22 cellular contexts compared by ENCODE assay signal in the genomic region with DNA sequence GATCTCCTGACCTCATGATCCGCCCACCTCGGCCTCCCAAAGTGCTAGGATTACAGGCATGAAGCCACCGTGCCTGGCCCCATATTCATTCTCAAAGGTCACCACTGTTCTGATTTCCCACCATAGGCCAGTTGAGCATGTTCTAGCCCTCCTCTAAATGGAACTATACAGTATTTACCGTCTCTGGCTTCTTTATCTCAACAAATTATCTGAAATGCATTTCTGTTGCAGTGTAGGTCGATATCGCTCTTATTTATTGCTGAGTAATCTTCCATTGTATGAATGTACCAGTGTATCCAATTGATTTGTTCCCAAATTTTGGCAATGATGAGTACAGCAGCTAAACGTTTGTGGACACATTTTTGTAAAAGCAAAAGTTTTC. TPM values are rescaled to one million over a fixed set of nuclear protein-coding genes. Genes with fewer than 3 reads are reported as not detected.
DNase-seq lines count a peak whose midpoint lies in the region; ATAC-seq, FAIRE-seq and TF ChIP-seq lines count a peak whose summit lies in the region.
"Had no signal": no experiment of that assay in that cellular context is flagged by ENCODE, and none has a peak within 500 bp of the region (broad histone marks: within the 10 kb centered on the region; RNA-seq: fewer than 3 reads in every experiment).

No MANE protein-coding gene starts in this region.

- H3K4me1 ChIP-seq in K562 (replicated peaks in 1 of 2; ENCODE audit: control insufficient read depth in 2 of 2, insufficient read depth in 2 of 2, low read length in 2 of 2) (peaks cover 0 to 16% of the 10 kb centered on the region in 2 experiments; a peak in 3 of 5 replicates), neural progenitor cell (no peaks in the 10 kb centered on the region)

- no peak; the same call in 1 of the 2 replicates for TF ChIP-seq POLR2A in K562 (conservative IDR thresholded peaks at IDR 0.05)

- no peak for TF ChIP-seq RAD21 in K562 (CRISPR knock-in tag; conservative IDR thresholded peaks at IDR 0.05 in 1 of 2, IDR thresholded peaks at IDR 0.05 in 1 of 2)

- H3K36me3 Mint-ChIP-seq in activated naive CD4-positive, alpha-beta T cell treated with anti-CD3 and anti-CD28 coated beads, Interleukin-2, amount 50 U/mL, for 24 hours, result peaks cover 11% of the 10 kb centered on the region
- H3K36me3 Mint-ChIP-seq in HFFc6 (ENCODE audit: low read depth) (peaks cover 18% of the 10 kb centered on the region; the same call in 1 of the 2 replicates), neural progenitor cell (peaks cover 18% of the 10 kb centered on the region)

- H3K27ac ChIP-seq in K562 (ENCODE audit: extremely low read depth, low read depth, low read length), result no peak overlapping the region
- no peak overlapping the region for H3K27ac ChIP-seq in neural progenitor cell
- H3K27ac ChIP-seq: BLaER1 treated with 17β-estradiol and CSF1 and Interleukin-3, amounts not matched to agents 10 nM and 100 nM had no signal

- peaks cover 6% of the 10 kb centered on the region; the same call in 1 of the 3 replicates for H3K79me2 ChIP-seq in K562 (ENCODE audit: control insufficient read depth, insufficient read depth, low read length)
- H3K79me2 ChIP-seq in neural progenitor cell (ENCODE audit: low read depth), result no peaks in the 10 kb centered on the region

- H3K4me3 ChIP-seq in K562 (no peak overlapping the region), neural progenitor cell (no peak overlapping the region)
- H3K4me3 ChIP-seq: BLaER1 treated with 17β-estradiol and CSF1 and Interleukin-3, amounts not matched to agents 10 nM and 100 nM; GM12878; GM23248 had no signal

- H3K9ac ChIP-seq in K562 (ENCODE audit: insufficient read depth in 1 of 2, low read depth in 2 of 2, low read length in 2 of 2) (no peak overlapping the region), neural progenitor cell (no peak overlapping the region)
- H3K9ac ChIP-seq: BLaER1 treated with 17β-estradiol and CSF1 and Interleukin-3, amounts not matched to agents 10 nM and 100 nM; GM23248 had no signal

- ATAC-seq in K562, result no peak
- ATAC-seq: GM12878, Panc1 had no signal

- peak overlapping the region; percentile 68 for H3K27ac Mint-ChIP-seq in activated naive CD4-positive, alpha-beta T cell treated with anti-CD3 and anti-CD28 coated beads, Interleukin-2, amount 50 U/mL, for 24 hours
- H3K27ac Mint-ChIP-seq in HFFc6, result peak overlapping the region; percentile 47
- no peak overlapping the region for H3K27ac Mint-ChIP-seq in neural progenitor cell
- H3K27ac Mint-ChIP-seq: CD4-positive, alpha-beta T cell had no signal

- CTCF ChIA-PET in K562 (lab: Yijun Ruan, JAX; ENCODE audit: low intra/inter-chr PET ratio), result no interaction called here

- in situ Hi-C loops in K562 (cut with MboI), result no loop called here

- 7% methylated on average over 7 of the region's 7 CpGs for WGBS in K562 (ENCODE audit: insufficient coverage, low coverage, missing lambda C conversion rate)

- H2AFZ ChIP-seq in K562 (ENCODE audit: low read depth, low read length) (no peak overlapping the region), neural progenitor cell (replicated peaks) (no peak overlapping the region)
- H2AFZ ChIP-seq: GM23248 had no signal

- POLR2A ChIA-PET in K562 (lab: Yijun Ruan, JAX), result interaction anchor here (0.6 to 3.3 kb wide), 13 partner anchors 8 to 619 kb away, joined by 3 to 50 read pairs (median 4); a partner anchor contains a TSS

- H3K4me3 Mint-ChIP-seq in activated naive CD4-positive, alpha-beta T cell treated with anti-CD3 and anti-CD28 coated beads, Interleukin-2, amount 50 U/mL, for 24 hours, result no peak overlapping the region
- H3K4me3 Mint-ChIP-seq in HFFc6, result no peak overlapping the region
- no peak overlapping the region for H3K4me3 Mint-ChIP-seq in neural progenitor cell
- H3K4me3 Mint-ChIP-seq: CD4-positive, alpha-beta T cell; H9 had no signal

- DNase-seq in activated naive CD4-positive, alpha-beta T cell treated with anti-CD3 and anti-CD28 coated beads, Interleukin-2, amount 50 U/mL, for 16 hours, result no peak
- no peak for DNase-seq in HFFc6
- DNase-seq in K562 (ENCODE audit: extremely low read depth in 1 of 4, low spot score in 3 of 4), result no peak
- no peak for DNase-seq in neural progenitor cell (ENCODE audit: low spot score)
- DNase-seq in dedifferentiated amniotic fluid mesenchymal stem cell (ENCODE audit: extremely low spot score), result no peak
- DNase-seq in GDM1 (lab: John Stamatoyannopoulos, UW), result no peak
- DNase-seq: AML-193; CD4-positive, alpha-beta T cell; GM23248; H9; IMR-90; NCI-H1048; NCI-H1694; NCI-H2029 treated with DMSO at 0.1 percent for 48 hours; NCI-H2227 treated with DMSO at 0.1 percent for 48 hours; NCI-H526 treated with DMSO at 0.1 percent for 48 hours; SHP77 treated with DMSO at 0.1 percent for 48 hours had no signal

- H3K9me3 Mint-ChIP-seq in activated naive CD4-positive, alpha-beta T cell treated with anti-CD3 and anti-CD28 coated beads, Interleukin-2, amount 50 U/mL, for 24 hours, result no peaks in the 10 kb centered on the region
- H3K9me3 Mint-ChIP-seq in HFFc6 (no peaks in the 10 kb centered on the region), neural progenitor cell (no peaks in the 10 kb centered on the region)
- H3K9me3 Mint-ChIP-seq: CD4-positive, alpha-beta T cell; H9 had no signal

- H3K27me3 ChIP-seq in K562 (ENCODE audit: control insufficient read depth in 2 of 2, insufficient read depth in 2 of 2, low read length in 2 of 2) (no peaks in the 10 kb centered on the region), neural progenitor cell (no peaks in the 10 kb centered on the region)
- H3K27me3 ChIP-seq: BLaER1 treated with 17β-estradiol and CSF1 and Interleukin-3, amounts not matched to agents 10 nM and 100 nM had no signal

- no peaks in the 10 kb centered on the region for H3K9me3 ChIP-seq in K562 (replicated peaks; ENCODE audit: control insufficient read depth, insufficient read depth, low read depth, low read length)
- H3K9me3 ChIP-seq in neural progenitor cell (ENCODE audit: low read depth), result no peaks in the 10 kb centered on the region
- H3K9me3 ChIP-seq: BLaER1 treated with 17β-estradiol and CSF1 and Interleukin-3, amounts not matched to agents 10 nM and 100 nM had no signal

- BruUV-seq in K562 (replicated peaks; lab: Mats Ljungman, UMichigan), result no TSS peak

- no peak for FAIRE-seq in K562 (lab: Jason Lieb, UNC)
- FAIRE-seq: G401.6, GM12878 had no signal

- TF ChIP-seq EP300 in K562 (IDR thresholded peaks at IDR 0.05; ENCODE audit: low read length), result no peak

- H4K20me1 ChIP-seq in K562 (replicated peaks; ENCODE audit: control insufficient read depth, insufficient read depth, low read length), result peaks cover 21% of the 10 kb centered on the region
- H4K20me1 ChIP-seq in neural progenitor cell (ENCODE audit: low read depth), result no peaks in the 10 kb centered on the region

- H3K4me1 Mint-ChIP-seq in activated naive CD4-positive, alpha-beta T cell treated with anti-CD3 and anti-CD28 coated beads, Interleukin-2, amount 50 U/mL, for 24 hours, result no peaks in the 10 kb centered on the region
- peaks cover 16% of the 10 kb centered on the region for H3K4me1 Mint-ChIP-seq in HFFc6 (ENCODE audit: low read depth)
- peaks cover 8% of the 10 kb centered on the region for H3K4me1 Mint-ChIP-seq in neural progenitor cell

- H3K27me3 Mint-ChIP-seq in activated naive CD4-positive, alpha-beta T cell treated with anti-CD3 and anti-CD28 coated beads, Interleukin-2, amount 50 U/mL, for 24 hours, result no peaks in the 10 kb centered on the region
- H3K27me3 Mint-ChIP-seq in HFFc6 (ENCODE audit: insufficient read depth) (peaks cover 7% of the 10 kb centered on the region), neural progenitor cell (ENCODE audit: insufficient read depth, low read depth) (peaks cover 2% of the 10 kb centered on the region)
- H3K27me3 Mint-ChIP-seq: CD4-positive, alpha-beta T cell had no signal

- intact Hi-C loops in K562 (cut with micrococcal nuclease), result no loop called here

- peaks cover 10% of the 10 kb centered on the region for H3F3A ChIP-seq in neural progenitor cell (ENCODE audit: low read depth)

- TF ChIP-seq CTCF in HFFc6 (IDR thresholded peaks at IDR 0.05) (no peak), K562 (IDR thresholded peaks at IDR 0.05 in 2 of 3, conservative IDR thresholded peaks at IDR 0.05 in 1 of 3; ENCODE audit: insufficient read depth in 2 of 3, low read depth in 1 of 3, low read length in 3 of 3) (no peak), neural progenitor cell (IDR thresholded peaks at IDR 0.05) (no peak)

- no peaks in the 10 kb centered on the region for H3K9me1 ChIP-seq in K562 (ENCODE audit: control insufficient read depth, insufficient read depth, low read length)

- H3K4me2 ChIP-seq in K562 (ENCODE audit: insufficient read depth, low read length), result no peak overlapping the region
- H3K4me2 ChIP-seq in neural progenitor cell, result no peak overlapping the region
- H3K4me2 ChIP-seq: BLaER1 treated with 17β-estradiol and CSF1 and Interleukin-3, amounts not matched to agents 10 nM and 100 nM had no signal

- H3K36me3 ChIP-seq in K562 (ENCODE audit: control insufficient read depth, insufficient read depth, low read length), result peaks cover 34% of the 10 kb centered on the region
- no peaks in the 10 kb centered on the region for H3K36me3 ChIP-seq in neural progenitor cell

RNA-seq across cellular contexts. Expression of a gene that starts 15.4 kb away (rescaled TPM):
- total RNA-seq in HFFc6 (2021; fragmentation: NEBNext Ultra II Directional; extraction: Animal tissue kit (Norgen Biotek cat#: 25700)), result 100 to 1,000 TPM; 263 to 310 (median 281) TPM
- 143 and 394 TPM in 2 replicates for total RNA-seq in K562 (2011; cell fraction: chromatin; rRNA removed; ENCODE audit: low replicate concordance)
- total RNA-seq in K562 (2011; cell fraction: nucleolus; rRNA removed), result 510 and 601 TPM in 2 replicates
- 377 and 409 TPM in 2 replicates for total RNA-seq in K562 (2011; cell fraction: nucleoplasm; rRNA removed)
- total RNA-seq in K562 (2014; rRNA removed) (257 and 266 TPM in 2 replicates), K562 (2014; rRNA removed; fragmentation: Illumina TruSeq; extraction: Trizol) (77.5 and 94.9 TPM in 2 replicates), K562 (2015; rRNA removed; fragmentation: Illumina TruSeq; extraction: Trizol) (113 and 122 TPM in 2 replicates), K562 (2021) (398 and 417 TPM in 2 replicates), neural progenitor cell (ENCODE audit: low replicate concordance) (39.5 and 81.6 TPM in 2 replicates)
- polyA plus RNA-seq in K562 (2011; rRNA removed) (134 and 227 TPM in 2 replicates), K562 (2014; fragmentation: Illumina TruSeq; extraction: Trizol) (250 and 336 TPM in 2 replicates), K562 (2014; fragmentation: Nextera tagmentation; extraction: Ambion mirVana) (10 to 100 TPM; 31.2 to 42.0 TPM), K562 (2014; rRNA removed) (169 and 256 TPM in 2 replicates)
- polyA plus RNA-seq in K562 (2011; cell fraction: cytosol; rRNA removed), result 233 and 332 TPM in 2 replicates
- 141 and 179 TPM in 2 replicates for polyA plus RNA-seq in K562 (2011; cell fraction: nucleus; rRNA removed)
- 221 and 421 TPM in 2 replicates for polyA plus RNA-seq in K562 (2012)
- polyA minus RNA-seq in K562 (2011; rRNA and poly(A)+ RNA removed), result 150 and 164 TPM in 2 replicates
- 145 and 162 TPM in 2 replicates for polyA minus RNA-seq in K562 (2011; cell fraction: cytosol; rRNA and poly(A)+ RNA removed)
- 58.6 and 64.8 TPM in 2 replicates for polyA minus RNA-seq in K562 (2011; cell fraction: nucleus; rRNA and poly(A)+ RNA removed)

RNA-seq across cellular contexts. Expression of a gene that starts 26.8 kb away (rescaled TPM):
- 10 to 100 TPM; 53.6 to 60.8 (median 58.3) TPM for total RNA-seq in HFFc6 (2021; fragmentation: NEBNext Ultra II Directional; extraction: Animal tissue kit (Norgen Biotek cat#: 25700))
- 149 and 335 TPM in 2 replicates for total RNA-seq in K562 (2011; cell fraction: chromatin; rRNA removed; ENCODE audit: low replicate concordance)
- 167 and 175 TPM in 2 replicates for total RNA-seq in K562 (2011; cell fraction: nucleolus; rRNA removed)
- total RNA-seq in K562 (2011; cell fraction: nucleoplasm; rRNA removed), result 137 and 163 TPM in 2 replicates
- total RNA-seq in K562 (2014; rRNA removed), result 66.9 and 71.0 TPM in 2 replicates
- total RNA-seq in K562 (2014; rRNA removed; fragmentation: Illumina TruSeq; extraction: Trizol), result 18.0 and 21.6 TPM in 2 replicates
- 36.9 and 39.2 TPM in 2 replicates for total RNA-seq in K562 (2015; rRNA removed; fragmentation: Illumina TruSeq; extraction: Trizol)
- 79.2 and 82.7 TPM in 2 replicates for total RNA-seq in K562 (2021)
- polyA plus RNA-seq in K562 (2011; rRNA removed), result 42.8 and 60.4 TPM in 2 replicates
- 74.0 and 145 TPM in 2 replicates for polyA plus RNA-seq in K562 (2011; cell fraction: cytosol; rRNA removed)
- 204 and 318 TPM in 2 replicates for polyA plus RNA-seq in K562 (2011; cell fraction: nucleus; rRNA removed)
- 52.1 and 70.7 TPM in 2 replicates for polyA plus RNA-seq in K562 (2012)
- 34.8 and 63.9 TPM in 2 replicates for polyA plus RNA-seq in K562 (2014; fragmentation: Illumina TruSeq; extraction: Trizol)
- polyA plus RNA-seq in K562 (2014; fragmentation: Nextera tagmentation; extraction: Ambion mirVana), result 1 to 10 TPM in 1 of 2 experiments, under 1 TPM in 1; 0.62 to 1.7 TPM
- polyA plus RNA-seq in K562 (2014; rRNA removed), result 81.4 and 83.7 TPM in 2 replicates
- 37.1 and 38.4 TPM in 2 replicates for polyA minus RNA-seq in K562 (2011; rRNA and poly(A)+ RNA removed)
- polyA minus RNA-seq in K562 (2011; cell fraction: cytosol; rRNA and poly(A)+ RNA removed), result 49.1 and 68.4 TPM in 2 replicates
- polyA minus RNA-seq in K562 (2011; cell fraction: nucleus; rRNA and poly(A)+ RNA removed), result 61.9 and 64.6 TPM in 2 replicates
- 54.1 and 149 TPM in 2 replicates for total RNA-seq in neural progenitor cell (ENCODE audit: low replicate concordance)

RNA-seq across cellular contexts. Expression of a gene that starts 27.2 kb away (rescaled TPM):
- 10 to 100 TPM; 31.4 to 36.8 (median 33.2) TPM for total RNA-seq in HFFc6 (2021; fragmentation: NEBNext Ultra II Directional; extraction: Animal tissue kit (Norgen Biotek cat#: 25700))
- 36.3 and 57.4 TPM in 2 replicates for total RNA-seq in K562 (2011; cell fraction: chromatin; rRNA removed; ENCODE audit: low replicate concordance)
- 33.4 and 35.1 TPM in 2 replicates for total RNA-seq in K562 (2011; cell fraction: nucleolus; rRNA removed)
- total RNA-seq in K562 (2011; cell fraction: nucleoplasm; rRNA removed), result 38.6 TPM in 2 replicates
- total RNA-seq in K562 (2014; rRNA removed) (8.2 and 11.3 TPM in 2 replicates), K562 (2014; rRNA removed; fragmentation: Illumina TruSeq; extraction: Trizol) (4.9 and 5.0 TPM in 2 replicates), K562 (2015; rRNA removed; fragmentation: Illumina TruSeq; extraction: Trizol) (7.3 and 7.6 TPM in 2 replicates), K562 (2021) (11.2 and 14.9 TPM in 2 replicates), neural progenitor cell (ENCODE audit: low replicate concordance) (18.6 and 40.5 TPM in 2 replicates)
- polyA plus RNA-seq in K562 (2011; rRNA removed) (3.7 and 5.4 TPM in 2 replicates), K562 (2014; fragmentation: Illumina TruSeq; extraction: Trizol) (6.5 and 10.2 TPM in 2 replicates), K562 (2014; fragmentation: Nextera tagmentation; extraction: Ambion mirVana) (1 to 10 TPM in 1 of 2 experiments, under 1 TPM in 1; 0.68 to 1.1 TPM), K562 (2014; rRNA removed) (15.2 and 16.1 TPM in 2 replicates)
- 4.9 and 11.1 TPM in 2 replicates for polyA plus RNA-seq in K562 (2011; cell fraction: cytosol; rRNA removed)
- 12.2 and 17.7 TPM in 2 replicates for polyA plus RNA-seq in K562 (2011; cell fraction: nucleus; rRNA removed)
- polyA plus RNA-seq in K562 (2012), result 14.0 and 18.1 TPM in 2 replicates
- polyA minus RNA-seq in K562 (2011; rRNA and poly(A)+ RNA removed), result 2.7 and 5.2 TPM in 2 replicates
- 3.1 and 6.5 TPM in 2 replicates for polyA minus RNA-seq in K562 (2011; cell fraction: cytosol; rRNA and poly(A)+ RNA removed)
- 4.4 and 7.3 TPM in 2 replicates for polyA minus RNA-seq in K562 (2011; cell fraction: nucleus; rRNA and poly(A)+ RNA removed)

RNA-seq across cellular contexts. Expression of a gene that starts 56.1 kb away (rescaled TPM):
- total RNA-seq in HFFc6 (2021; fragmentation: NEBNext Ultra II Directional; extraction: Animal tissue kit (Norgen Biotek cat#: 25700)), result 10 to 100 TPM; 35.3 to 42.2 (median 38.4) TPM
- total RNA-seq in K562 (2011; cell fraction: chromatin; rRNA removed; ENCODE audit: low replicate concordance), result 31.5 and 62.0 TPM in 2 replicates
- 35.2 and 35.7 TPM in 2 replicates for total RNA-seq in K562 (2011; cell fraction: nucleolus; rRNA removed)
- total RNA-seq in K562 (2011; cell fraction: nucleoplasm; rRNA removed), result 32.3 and 33.7 TPM in 2 replicates
- total RNA-seq in K562 (2014; rRNA removed) (29.2 and 35.1 TPM in 2 replicates), K562 (2014; rRNA removed; fragmentation: Illumina TruSeq; extraction: Trizol) (9.9 and 15.0 TPM in 2 replicates), K562 (2015; rRNA removed; fragmentation: Illumina TruSeq; extraction: Trizol) (14.9 and 19.0 TPM in 2 replicates), K562 (2021) (57.3 and 60.0 TPM in 2 replicates), neural progenitor cell (ENCODE audit: low replicate concordance) (14.9 and 22.2 TPM in 2 replicates)
- polyA plus RNA-seq in K562 (2011; rRNA removed) (11.0 and 11.1 TPM in 2 replicates), K562 (2014; fragmentation: Illumina TruSeq; extraction: Trizol) (23.8 and 34.1 TPM in 2 replicates), K562 (2014; fragmentation: Nextera tagmentation; extraction: Ambion mirVana) (1 to 10 TPM; 1.8 to 4.9 TPM), K562 (2014; rRNA removed) (21.1 and 22.4 TPM in 2 replicates)
- 11.6 and 24.2 TPM in 2 replicates for polyA plus RNA-seq in K562 (2011; cell fraction: cytosol; rRNA removed)
- polyA plus RNA-seq in K562 (2011; cell fraction: nucleus; rRNA removed), result 22.8 and 41.1 TPM in 2 replicates
- 36.8 and 42.8 TPM in 2 replicates for polyA plus RNA-seq in K562 (2012)
- 10.5 and 13.4 TPM in 2 replicates for polyA minus RNA-seq in K562 (2011; rRNA and poly(A)+ RNA removed)
- polyA minus RNA-seq in K562 (2011; cell fraction: cytosol; rRNA and poly(A)+ RNA removed), result 26.9 and 30.1 TPM in 2 replicates
- 9.0 and 10.6 TPM in 2 replicates for polyA minus RNA-seq in K562 (2011; cell fraction: nucleus; rRNA and poly(A)+ RNA removed)
